Comparison of ENCODE assay signal across 19 cellular contexts in genomic region chr6:20906938-20907337, GRCh38.
DNase-seq lines count a peak whose midpoint lies in the region; ATAC-seq, FAIRE-seq and TF ChIP-seq lines count a peak whose summit lies in the region.
"Had no signal": no experiment of that assay in that cellular context is flagged by ENCODE, and none has a peak within 500 bp of the region (broad histone marks: within the 10 kb centered on the region; RNA-seq: fewer than 3 reads in every experiment).

No MANE protein-coding gene starts in this region.

- intact Hi-C loops in sciatic nerve (cut with DNase I) = no loop called here
- intact Hi-C loops in kidney (cut with DNase I) = no loop called here

- peak; percentile 18 for DNase-seq in H4 (ENCODE audit: low spot score)
- DNase-seq in NOMO-1 treated with dmso at 0.1 percent for 144 hours (lab: John Stamatoyannopoulos, UW; ENCODE audit: unreplicated experiment) = peak; percentile 38
- peak; percentile 84 for DNase-seq in dedifferentiated amniotic fluid mesenchymal stem cell (ENCODE audit: extremely low spot score)
- DNase-seq in sciatic nerve (ENCODE audit: low spot score) = no peak
- no peak for DNase-seq in kidney
- DNase-seq in NCI-H2081 treated with DMSO at 0.1 percent for 48 hours (lab: John Stamatoyannopoulos, UW) = no peak
- no peak for DNase-seq in activated naive CD4-positive, alpha-beta T cell (lab: John Stamatoyannopoulos, UW)
- DNase-seq: activated CD4-positive, alpha-beta T cell treated with anti-CD3 and anti-CD28 coated beads, Interleukin-2, amount 50 U/mL, for 48 hours; dermis blood vessel endothelial cell; KG1; NCI-H2081; NCI-H748 treated with DMSO at 0.1 percent for 48 hours; stimulated activated CD4-positive, alpha-beta T cell treated with anti-CD3 and anti-CD28 coated beads, Interleukin-2, amount 100 ng/mL, for 48 hours; T1000 had no signal

- no peaks in the 10 kb centered on the region for H3K4me1 ChIP-seq in kidney (ENCODE audit: control insufficient read depth in 1 of 2, insufficient read depth in 1 of 2, low read depth in 1 of 2, low read length in 2 of 2)
- H3K4me1 ChIP-seq: gastrocnemius medialis, upper lobe of left lung had no signal

- H3K4me3 ChIP-seq in kidney (ENCODE audit: low read length in 2 of 2) = no peak overlapping the region
- H3K4me3 ChIP-seq: gastrocnemius medialis, upper lobe of left lung had no signal

- no peaks in the 10 kb centered on the region for H3K9me3 ChIP-seq in kidney (ENCODE audit: control insufficient read depth in 1 of 2, low read length in 2 of 2)
- H3K9me3 ChIP-seq: gastrocnemius medialis, upper lobe of left lung had no signal

- H3K27ac ChIP-seq in kidney (ENCODE audit: low read depth in 2 of 2, low read length in 2 of 2) = no peak overlapping the region
- H3K27ac ChIP-seq: gastrocnemius medialis, upper lobe of left lung had no signal

- ATAC-seq in sciatic nerve (peak; percentile 78), GM18868 (IDR thresholded peaks at IDR 0.05; ENCODE audit: unreplicated experiment) (no peak)
- ATAC-seq: Right ventricle myocardium inferior had no signal

- H3K36me3 ChIP-seq in kidney (ENCODE audit: control insufficient read depth in 1 of 2, insufficient read depth in 2 of 2, low read length in 2 of 2) = no peaks in the 10 kb centered on the region
- H3K36me3 ChIP-seq: gastrocnemius medialis, upper lobe of left lung had no signal

- TF ChIP-seq CTCF in kidney (IDR thresholded peaks at IDR 0.05; ENCODE audit: borderline replicate concordance, extremely low read depth, insufficient read depth) = no peak

- FAIRE-seq in kidney (lab: Jason Lieb, UNC) = no peak
- FAIRE-seq: H1 had no signal

- no peak overlapping the region for H3K9ac ChIP-seq in kidney (ENCODE audit: low read length in 2 of 2)

Comparison
In these comparisons a context has a peak if more than half of its experiments do, and no peak if none do; other contexts are left out.
1. DNase-seq: peak in H4 (single experiment), NOMO-1 treated with dmso at 0.1 percent for 144 hours (single experiment) and dedifferentiated amniotic fluid mesenchymal stem cell (single experiment); none in sciatic nerve (single experiment), kidney (single experiment), NCI-H2081 treated with DMSO at 0.1 percent for 48 hours (single experiment) and activated naive CD4-positive, alpha-beta T cell (0 of 4).